Comparison of ENCODE assay signal across 31 cellular contexts in the genomic region with DNA sequence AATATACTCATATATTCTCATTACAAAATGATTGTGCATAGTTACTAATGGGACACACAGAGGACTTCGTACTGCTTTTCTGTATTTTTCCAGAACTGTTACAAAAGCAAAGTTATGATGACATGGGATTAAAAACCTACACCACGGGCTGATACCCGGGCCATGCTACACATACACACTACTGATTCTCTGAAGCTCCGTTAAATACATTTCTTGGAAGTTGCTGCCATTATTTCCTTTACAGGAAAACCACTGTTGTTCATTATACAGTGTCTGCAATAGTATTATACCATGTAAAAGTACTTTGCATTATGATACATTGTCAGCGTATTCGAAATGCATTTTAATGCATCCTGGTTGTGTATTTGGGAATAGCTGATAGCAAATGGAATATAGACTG. TPM values are rescaled to one million over a fixed set of nuclear protein-coding genes. Genes with fewer than 3 reads are reported as not detected.
"Had no signal": no experiment of that assay in that cellular context is flagged by ENCODE, and none has a peak within 500 bp of the region (broad histone marks: within the 10 kb centered on the region; RNA-seq: fewer than 3 reads in every experiment).

No MANE protein-coding gene starts in this region.

- ATAC-seq: activated CD4-positive, CD25-positive, alpha-beta regulatory T cell treated with anti-CD3 and anti-CD28 coated beads, Interleukin-2, amount 50 U/mL, for 24 hours; activated CD8-positive, alpha-beta T cell treated with anti-CD3 and anti-CD28 coated beads for 36 hours; activated T-cell treated with anti-CD3 and anti-CD28 coated beads, Interleukin-2, amount 50 U/mL, for 4 hours; activated T-helper 17 cell treated with anti-CD3 and anti-CD28 coated beads, Interleukin-2, amount 50 U/mL, for 72 hours; gastroesophageal sphincter had no signal

- H3K4me1 Mint-ChIP-seq: activated T-helper 17 cell treated with anti-CD3 and anti-CD28 coated beads, Interleukin-2, amount 50 U/mL, for 72 hours had no signal

- H3K4me1 ChIP-seq: breast epithelium, colonic mucosa had no signal

- H3K27ac ChIP-seq: ascending aorta, breast epithelium, cardiac muscle cell, colonic mucosa, epithelial cell of prostate, esophagus squamous epithelium, gastroesophageal sphincter, WERI-Rb-1 had no signal

- H3K27me3 ChIP-seq: ascending aorta, breast epithelium, colonic mucosa had no signal

- H3K27ac Mint-ChIP-seq: activated B cell treated with CpG ODN at 0.5 μM for 24 hours; activated CD8-positive, alpha-beta T cell treated with anti-CD3 and anti-CD28 coated beads for 36 hours; activated naive CD8-positive, alpha-beta T cell; activated T-helper 17 cell treated with anti-CD3 and anti-CD28 coated beads, Interleukin-2, amount 50 U/mL, for 72 hours; brain; T-helper 2 cell treated with Interferon-gamma antibody and Interleukin-4, amounts not matched to agents 5 μg/mL and 100 μg/mL, for 36 hours had no signal

- DNase-seq: activated B cell treated with CpG ODN at 0.5 μM for 24 hours; activated CD4-positive, alpha-beta T cell treated with anti-CD3 and anti-CD28 coated beads for 48 hours; activated CD4-positive, alpha-beta T cell treated with anti-CD3 and anti-CD28 coated beads, Interleukin-2, amount 50 U/mL, for 1 hour; activated CD4-positive, alpha-beta T cell treated with anti-CD3 and anti-CD28 coated beads, Interleukin-2, amount 50 U/mL, for 48 hours; activated CD8-positive, alpha-beta memory T cell treated with anti-CD3 and anti-CD28 coated beads for 24 hours; activated CD8-positive, alpha-beta T cell treated with anti-CD3 and anti-CD28 coated beads for 36 hours; activated effector memory CD4-positive, alpha-beta T cell treated with Interleukin-2 at 50 U/mL for 16 hours; activated gamma-delta T cell treated with Interleukin-2 at 50 U/mL for 16 hours; activated naive CD4-positive, alpha-beta T cell treated with anti-CD3 and anti-CD28 coated beads, Interleukin-2, amount 50 U/mL, for 16 hours; activated naive CD4-positive, alpha-beta T cell treated with Interleukin-2 at 50 U/mL for 16 hours; activated T-cell treated with anti-CD3 and anti-CD28 coated beads, Interleukin-2, amount 50 U/mL, for 4 hours; central memory CD4-positive, alpha-beta T cell; cerebellar nuclear complex; colonic mucosa; effector CD8-positive, alpha-beta T cell; esophagus squamous epithelium; foreskin melanocyte; head of caudate nucleus; hippocampal formation; T1000; WERI-Rb-1 had no signal

- H3K36me3 ChIP-seq: ascending aorta, breast epithelium, cardiac muscle cell, colonic mucosa, esophagus squamous epithelium, gastroesophageal sphincter, WERI-Rb-1 had no signal

- H3K4me3 ChIP-seq: ascending aorta, breast epithelium, cardiac muscle cell, colonic mucosa, esophagus squamous epithelium, gastroesophageal sphincter had no signal

- H3K4me3 Mint-ChIP-seq: activated B cell treated with CpG ODN at 0.5 μM for 24 hours; activated CD8-positive, alpha-beta T cell treated with anti-CD3 and anti-CD28 coated beads for 36 hours; activated naive CD8-positive, alpha-beta T cell; activated T-cell treated with anti-CD3 and anti-CD28 coated beads, Interleukin-2, amount 50 U/mL, for 4 hours; activated T-helper 17 cell treated with anti-CD3 and anti-CD28 coated beads, Interleukin-2, amount 50 U/mL, for 72 hours; brain; T-helper 2 cell treated with Interferon-gamma antibody and Interleukin-4, amounts not matched to agents 5 μg/mL and 100 μg/mL, for 36 hours had no signal

- H3K9me3 ChIP-seq: ascending aorta, breast epithelium, colonic mucosa, esophagus squamous epithelium, gastroesophageal sphincter had no signal

- H3K36me3 Mint-ChIP-seq: activated naive CD8-positive, alpha-beta T cell; brain had no signal

- H3K27me3 Mint-ChIP-seq: activated B cell treated with CpG ODN at 0.5 μM for 24 hours had no signal

- H3K9me3 Mint-ChIP-seq: activated B cell treated with CpG ODN at 0.5 μM for 24 hours; activated CD8-positive, alpha-beta T cell treated with anti-CD3 and anti-CD28 coated beads for 36 hours; activated T-cell treated with anti-CD3 and anti-CD28 coated beads, Interleukin-2, amount 50 U/mL, for 4 hours; activated T-helper 17 cell treated with anti-CD3 and anti-CD28 coated beads, Interleukin-2, amount 50 U/mL, for 72 hours; brain; T-helper 2 cell treated with Interferon-gamma antibody and Interleukin-4, amounts not matched to agents 5 μg/mL and 100 μg/mL, for 36 hours had no signal

RNA-seq across cellular contexts. Expression of a gene that starts 32.5 kb away (rescaled TPM):
- polyA plus RNA-seq: cardiac muscle cell had no signal
